ENCODE assay signal across 8 cellular contexts in genomic region chr3:101778385-101779046, GRCh38. TPM values are rescaled to one million over a fixed set of nuclear protein-coding genes. Genes with fewer than 3 reads are reported as not detected.
DNase-seq lines count a peak whose midpoint lies in the region; ATAC-seq lines count a peak whose summit lies in the region.

No MANE protein-coding gene starts in this region.

- H3K4me1 Mint-ChIP-seq in T-helper 17 cell = peaks cover 25% of the 10 kb centered on the region

- WGBS in right cardiac atrium = 19% methylated on average over 21 of the region's 21 CpGs

- DNase-seq in H7 (no peak), T-helper 17 cell (no peak), right cardiac atrium (no peak), UCSD-AML1 (lab: John Stamatoyannopoulos, UW; ENCODE audit: unreplicated experiment) (no peak)

- intact Hi-C loops in right cardiac atrium (cut with DNase I) = no loop called here

- peak overlapping the region; percentile 84 for H3K4me3 ChIP-seq in H7 (ENCODE audit: insufficient read depth, low read depth, low read length)
- H3K4me3 ChIP-seq in right cardiac atrium (ENCODE audit: low read length) = peak overlapping the region; percentile 75
- H3K4me3 ChIP-seq in skin epidermis = peak overlapping the region; percentile 57 to 94 (median 71)

- H3K27ac Mint-ChIP-seq in T-helper 17 cell = peak overlapping the region; percentile 94

- ATAC-seq in T-helper 17 cell (no peak), right cardiac atrium (no peak), GM18873 (IDR thresholded peaks at IDR 0.05; ENCODE audit: low FRiP score, unreplicated experiment) (no peak), HG03460 (IDR thresholded peaks at IDR 0.05; ENCODE audit: unreplicated experiment) (no peak), HG02759 (IDR thresholded peaks at IDR 0.05; ENCODE audit: unreplicated experiment) (no peak)

- H3K36me3 ChIP-seq in H7 (replicated peaks; ENCODE audit: control insufficient read depth, insufficient read depth, low read length) = peaks cover 5% of the 10 kb centered on the region

- no peaks in the 10 kb centered on the region for H3K9me3 ChIP-seq in T-helper 17 cell (ENCODE audit: control insufficient read depth, low read length, poor library complexity, severe bottlenecking)
- no peaks in the 10 kb centered on the region for H3K9me3 ChIP-seq in right cardiac atrium (ENCODE audit: control insufficient read depth, low read length)

- H3K4me1 ChIP-seq in right cardiac atrium (ENCODE audit: control insufficient read depth, insufficient read depth, low read length) = peaks cover 3% of the 10 kb centered on the region

- no peaks in the 10 kb centered on the region for H3K27me3 Mint-ChIP-seq in T-helper 17 cell

- peak overlapping the region; percentile 85 for H3K27ac ChIP-seq in right cardiac atrium (ENCODE audit: low read length)
- peak overlapping the region in 20 of 21 experiments; percentile 58 to 92 (median 82) for H3K27ac ChIP-seq in skin epidermis

- H3K36me3 Mint-ChIP-seq in T-helper 17 cell (ENCODE audit: low read depth) = peaks cover 1% of the 10 kb centered on the region

- H3K27me3 ChIP-seq in H7 (ENCODE audit: control insufficient read depth, insufficient read depth, low read length) (no peaks in the 10 kb centered on the region; the same call in 1 of the 2 replicates), right cardiac atrium (ENCODE audit: control insufficient read depth, insufficient read depth) (no peaks in the 10 kb centered on the region)

- peak overlapping the region; percentile 94 for H3K4me3 Mint-ChIP-seq in T-helper 17 cell

RNA-seq across cellular contexts. Expression of gene NXPE3, which starts 0.5 kb away (rescaled TPM):
- total RNA-seq in H7 (2014; rRNA removed; shearing (Covaris generic)) = 5.6 and 5.7 TPM in 2 replicates
- total RNA-seq in T-helper 17 cell (10 to 100 TPM; 30.6 to 31.7 TPM), right cardiac atrium (10 to 100 TPM; 34.7 to 53.3 (median 49.0) TPM)
- 26.8 TPM for polyA plus RNA-seq in right cardiac atrium

RNA-seq across cellular contexts. Expression of gene CEP97, which starts 54.1 kb away (rescaled TPM):
- total RNA-seq in H7 (2014; rRNA removed; shearing (Covaris generic)) = 9.2 and 13.0 TPM in 2 replicates
- total RNA-seq in T-helper 17 cell = 10 to 100 TPM; 10.4 to 11.1 TPM
- 1 to 10 TPM; 6.6 to 7.8 (median 7.4) TPM for total RNA-seq in right cardiac atrium
- polyA plus RNA-seq in right cardiac atrium = 2.2 TPM
